In genomic region chr12:99213047-99213446, GRCh38 we compare ENCODE assay signal across 28 cellular contexts.
"Had no signal": no experiment of that assay in that cellular context is flagged by ENCODE, and none has a peak within 500 bp of the region (broad histone marks: within the 10 kb centered on the region; RNA-seq: fewer than 3 reads in every experiment).

No MANE protein-coding gene starts in this region.

- H3K27ac ChIP-seq: stomach, suprapubic skin, testis, thoracic aorta, thyroid gland, tibial artery, tibial nerve, transverse colon, upper lobe of left lung, upper lobe of right lung, uterus, vagina had no signal

- H3K4me1 Mint-ChIP-seq: stimulated activated effector memory CD8-positive, alpha-beta T cell treated with anti-CD3 and anti-CD28 coated beads, Interleukin-12 subunit alpha, Interleukin-12 subunit beta, amount 100 ng/mL, for 72 hours; stimulated activated memory B cell treated with anti-CD40 and anti-IgM and Interleukin-4, amounts not matched to agents 10 μg/mL and 1 μg/mL and 100 μg/mL, for 72 hours; stimulated activated naive B cell treated with anti-CD40 and anti-IgM and Interleukin-4, amounts not matched to agents 10 μg/mL and 1 μg/mL and 100 μg/mL, for 72 hours; stimulated activated naive CD8-positive, alpha-beta T cell treated with anti-CD3 and anti-CD28 coated beads, Interleukin-15, amount 100 ng/mL, for 72 hours had no signal

- H3K9me3 ChIP-seq: testis, thyroid gland, upper lobe of right lung, uterus, vagina had no signal

- DNase-seq: stimulated activated CD4-positive, alpha-beta T cell treated with anti-CD3 and anti-CD28 coated beads, Interleukin-2, amount 100 ng/mL, for 48 hours; stimulated activated CD4-positive, alpha-beta T cell treated with anti-CD3 and anti-CD28 coated beads, Interleukin-4, amount 100 ng/mL, for 1 hour; stimulated activated CD4-positive, alpha-beta T cell treated with anti-CD3 and anti-CD28 coated beads, Interleukin-4, amount 100 ng/mL, for 24 hours; stimulated activated CD4-positive, alpha-beta T cell treated with anti-CD3 and anti-CD28 coated beads, Interleukin-4, amount 100 ng/mL, for 4 hours; stimulated activated CD8-positive, alpha-beta memory T cell treated with anti-CD3 and anti-CD28 coated beads, Interleukin-4, amount 100 ng/mL, for 48 hours; stimulated activated naive B cell treated with anti-CD40 and anti-IgM and Interleukin-4, amounts not matched to agents 10 μg/mL and 1 μg/mL and 100 μg/mL, for 72 hours; stimulated activated naive CD4-positive, alpha-beta T cell; stimulated activated naive CD4-positive, alpha-beta T cell treated with Interleukin-2 at 50 U/mL for 16 hours; stimulated activated naive CD8-positive, alpha-beta T cell treated with anti-CD3 and anti-CD28 coated beads, Interleukin-15, amount 100 ng/mL, for 72 hours; stimulated activated naive CD8-positive, alpha-beta T cell treated with anti-CD3 and anti-CD28 coated beads, Interleukin-15, Interleukin-2, amounts not matched to agents 100 U/mL and 50 U/mL, for 24 hours; stomach; substantia nigra; testis; thyroid gland; tibial artery; transverse colon; trophoblast cell; upper lobe of left lung; upper lobe of right lung; uterus had no signal

- H3K36me3 Mint-ChIP-seq: stimulated activated effector memory CD8-positive, alpha-beta T cell treated with anti-CD3 and anti-CD28 coated beads, Interleukin-12 subunit alpha, Interleukin-12 subunit beta, amount 100 ng/mL, for 72 hours; stimulated activated memory B cell treated with anti-CD40 and anti-IgM and Interleukin-4, amounts not matched to agents 10 μg/mL and 1 μg/mL and 100 μg/mL, for 72 hours; type B pancreatic cell had no signal

- H3K4me3 Mint-ChIP-seq: stimulated activated effector memory CD8-positive, alpha-beta T cell treated with anti-CD3 and anti-CD28 coated beads, Interleukin-12 subunit alpha, Interleukin-12 subunit beta, amount 100 ng/mL, for 72 hours; stimulated activated memory B cell treated with anti-CD40 and anti-IgM and Interleukin-4, amounts not matched to agents 10 μg/mL and 1 μg/mL and 100 μg/mL, for 72 hours; stimulated activated naive B cell treated with anti-CD40 and anti-IgM and Interleukin-4, amounts not matched to agents 10 μg/mL and 1 μg/mL and 100 μg/mL, for 72 hours; stimulated activated naive CD8-positive, alpha-beta T cell treated with anti-CD3 and anti-CD28 coated beads, Interleukin-15, amount 100 ng/mL, for 72 hours; stimulated activated naive CD8-positive, alpha-beta T cell treated with anti-CD3 and anti-CD28 coated beads, Interleukin-15, Interleukin-2, amounts not matched to agents 100 ng/mL and 50 ng/mL, for 24 hours; type B pancreatic cell had no signal

- H3K27ac Mint-ChIP-seq: stimulated activated effector memory CD8-positive, alpha-beta T cell treated with anti-CD3 and anti-CD28 coated beads, Interleukin-12 subunit alpha, Interleukin-12 subunit beta, amount 100 ng/mL, for 72 hours; stimulated activated memory B cell treated with anti-CD40 and anti-IgM and Interleukin-4, amounts not matched to agents 10 μg/mL and 1 μg/mL and 100 μg/mL, for 72 hours; stimulated activated naive B cell treated with anti-CD40 and anti-IgM and Interleukin-4, amounts not matched to agents 10 μg/mL and 1 μg/mL and 100 μg/mL, for 72 hours; stimulated activated naive CD8-positive, alpha-beta T cell treated with anti-CD3 and anti-CD28 coated beads, Interleukin-15, amount 100 ng/mL, for 72 hours; stimulated activated naive CD8-positive, alpha-beta T cell treated with anti-CD3 and anti-CD28 coated beads, Interleukin-15, Interleukin-2, amounts not matched to agents 100 ng/mL and 50 ng/mL, for 24 hours; type B pancreatic cell had no signal

- H3K4me1 ChIP-seq: stomach, suprapubic skin, testis, thyroid gland, tibial artery, tibial nerve, transverse colon, upper lobe of left lung, upper lobe of right lung, uterus, vagina had no signal

- H3K36me3 ChIP-seq: stomach, suprapubic skin, thoracic aorta, thyroid gland, tibial artery, transverse colon, upper lobe of left lung, upper lobe of right lung, uterus, vagina had no signal

- H3K4me3 ChIP-seq: stomach, suprapubic skin, testis, thoracic aorta, thyroid gland, tibial artery, tibial nerve, transverse colon, upper lobe of left lung, upper lobe of right lung, uterus, vagina had no signal

- H3K27me3 Mint-ChIP-seq: stimulated activated memory B cell treated with anti-CD40 and anti-IgM and Interleukin-4, amounts not matched to agents 10 μg/mL and 1 μg/mL and 100 μg/mL, for 72 hours; stimulated activated naive B cell treated with anti-CD40 and anti-IgM and Interleukin-4, amounts not matched to agents 10 μg/mL and 1 μg/mL and 100 μg/mL, for 72 hours; stimulated activated naive CD8-positive, alpha-beta T cell treated with anti-CD3 and anti-CD28 coated beads, Interleukin-15, amount 100 ng/mL, for 72 hours; stimulated activated naive CD8-positive, alpha-beta T cell treated with anti-CD3 and anti-CD28 coated beads, Interleukin-15, Interleukin-2, amounts not matched to agents 100 ng/mL and 50 ng/mL, for 24 hours; type B pancreatic cell had no signal

- H3K27me3 ChIP-seq: stomach, suprapubic skin, testis, thyroid gland, tibial artery, tibial nerve, transverse colon, upper lobe of left lung, upper lobe of right lung, uterus, vagina had no signal
